In the genomic region with DNA sequence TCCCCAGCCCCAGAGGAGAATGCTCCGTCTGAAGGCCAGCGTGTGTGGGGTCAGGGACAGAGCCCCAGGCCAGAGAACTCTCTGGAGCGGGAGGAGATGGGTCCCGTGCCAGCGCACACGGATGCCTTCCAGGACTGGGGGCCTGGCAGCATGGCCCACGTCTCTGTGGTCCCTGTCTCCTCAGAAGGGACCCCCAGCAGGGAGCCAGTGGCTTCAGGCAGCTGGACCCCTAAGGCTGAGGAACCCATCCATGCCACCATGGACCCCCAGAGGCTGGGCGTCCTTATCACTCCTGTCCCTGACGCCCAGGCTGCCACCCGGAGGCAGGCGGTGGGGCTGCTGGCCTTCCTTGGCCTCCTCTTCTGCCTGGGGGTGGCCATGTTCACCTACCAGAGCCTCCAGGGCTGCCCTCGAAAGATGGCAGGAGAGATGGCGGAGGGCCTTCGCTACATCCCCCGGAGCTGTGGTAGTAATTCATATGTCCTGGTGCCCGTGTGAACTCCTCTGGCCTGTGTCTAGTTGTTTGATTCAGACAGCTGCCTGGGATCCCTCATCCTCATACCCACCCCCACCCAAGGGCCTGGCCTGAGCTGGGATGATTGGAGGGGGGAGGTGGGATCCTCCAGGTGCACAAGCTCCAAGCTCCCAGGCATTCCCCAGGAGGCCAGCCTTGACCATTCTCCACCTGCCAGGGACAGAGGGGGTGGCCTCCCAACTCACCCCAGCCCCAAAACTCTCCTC, we compare ENCODE assay signal across 24 cellular contexts. TPM values are rescaled to one million over a fixed set of nuclear protein-coding genes. Genes with fewer than 3 reads are reported as not detected.
DNase-seq lines count a peak whose midpoint lies in the region; ATAC-seq and TF ChIP-seq lines count a peak whose summit lies in the region.
"Had no signal": no experiment of that assay in that cellular context is flagged by ENCODE, and none has a peak within 500 bp of the region (broad histone marks: within the 10 kb centered on the region; RNA-seq: fewer than 3 reads in every experiment).

No MANE protein-coding gene starts in this region.

- intact Hi-C loops in left ventricle myocardium inferior (cut with micrococcal nuclease): no loop called here
- intact Hi-C loops in Right ventricle myocardium superior (cut with DNase I): no loop called here
- intact Hi-C loops in prostate gland (cut with DNase I): no loop called here

- WGBS in prostate gland: 87% methylated on average over 16 of the region's 16 CpGs

- H3K36me3 Mint-ChIP-seq in stimulated activated memory B cell treated with anti-CD40 and anti-IgM and Interleukin-4, amounts not matched to agents 10 μg/mL and 1 μg/mL and 100 μg/mL, for 72 hours: no peaks in the 10 kb centered on the region
- H3K36me3 Mint-ChIP-seq: activated naive CD8-positive, alpha-beta T cell; CD8-positive, alpha-beta T cell had no signal

- no peaks in the 10 kb centered on the region for H3K27me3 Mint-ChIP-seq in stimulated activated memory B cell treated with anti-CD40 and anti-IgM and Interleukin-4, amounts not matched to agents 10 μg/mL and 1 μg/mL and 100 μg/mL, for 72 hours
- H3K27me3 Mint-ChIP-seq: activated CD4-positive, alpha-beta memory T cell treated with anti-CD3 and anti-CD28 coated beads, Interleukin-2, amount 10 ng/mL, durations not matched to agents 7 days and 5 days; activated naive CD8-positive, alpha-beta T cell; T-helper 17 cell had no signal

- no peaks in the 10 kb centered on the region for H3K9me3 Mint-ChIP-seq in stimulated activated memory B cell treated with anti-CD40 and anti-IgM and Interleukin-4, amounts not matched to agents 10 μg/mL and 1 μg/mL and 100 μg/mL, for 72 hours
- H3K9me3 Mint-ChIP-seq: activated CD4-positive, alpha-beta memory T cell treated with anti-CD3 and anti-CD28 coated beads, Interleukin-2, amount 10 ng/mL, durations not matched to agents 7 days and 5 days; CD8-positive, alpha-beta T cell; H9 had no signal

- H3K4me1 Mint-ChIP-seq in stimulated activated memory B cell treated with anti-CD40 and anti-IgM and Interleukin-4, amounts not matched to agents 10 μg/mL and 1 μg/mL and 100 μg/mL, for 72 hours: peaks cover 76% of the 10 kb centered on the region

- peaks cover 90% of the 10 kb centered on the region for H3K4me1 ChIP-seq in left ventricle myocardium inferior
- H3K4me1 ChIP-seq in prostate gland (replicated peaks): no peaks in the 10 kb centered on the region

- H3K4me3 ChIP-seq in left ventricle myocardium inferior (no peak overlapping the region), H7 (ENCODE audit: insufficient read depth, low read depth, low read length) (no peak overlapping the region), coronary artery (no peak overlapping the region), prostate gland (no peak overlapping the region)
- H3K4me3 ChIP-seq: SJSA1, suprapubic skin had no signal

- H3K27ac Mint-ChIP-seq in stimulated activated memory B cell treated with anti-CD40 and anti-IgM and Interleukin-4, amounts not matched to agents 10 μg/mL and 1 μg/mL and 100 μg/mL, for 72 hours: peak overlapping the region; percentile 91
- H3K27ac Mint-ChIP-seq: activated CD4-positive, alpha-beta memory T cell treated with anti-CD3 and anti-CD28 coated beads, Interleukin-2, amount 10 ng/mL, durations not matched to agents 7 days and 5 days; activated naive CD8-positive, alpha-beta T cell; CD8-positive, alpha-beta T cell; T-helper 17 cell had no signal

- H3K27ac ChIP-seq in left ventricle myocardium inferior (replicated peaks): peak overlapping the region; percentile 48
- peak overlapping the region; percentile 64 to 69 for H3K27ac ChIP-seq in coronary artery
- no peak overlapping the region for H3K27ac ChIP-seq in prostate gland
- H3K27ac ChIP-seq: brain microvascular endothelial cell, SJSA1, suprapubic skin had no signal

- ATAC-seq in Right ventricle myocardium superior (ENCODE audit: poor library complexity) (no peak), HG03135 (IDR thresholded peaks at IDR 0.05; ENCODE audit: unreplicated experiment) (no peak)
- ATAC-seq in stimulated activated memory B cell treated with anti-CD40 and anti-IgM and Interleukin-4, amounts not matched to agents 10 μg/mL and 1 μg/mL and 100 μg/mL, for 72 hours: no peak
- ATAC-seq: CD8-positive, alpha-beta T cell; T-helper 17 cell had no signal

- no peak overlapping the region for H3K4me3 Mint-ChIP-seq in stimulated activated memory B cell treated with anti-CD40 and anti-IgM and Interleukin-4, amounts not matched to agents 10 μg/mL and 1 μg/mL and 100 μg/mL, for 72 hours
- H3K4me3 Mint-ChIP-seq: activated CD4-positive, alpha-beta memory T cell treated with anti-CD3 and anti-CD28 coated beads, Interleukin-2, amount 10 ng/mL, durations not matched to agents 7 days and 5 days; activated naive CD8-positive, alpha-beta T cell; CD8-positive, alpha-beta T cell; H9; T-helper 17 cell had no signal

- no peak for TF ChIP-seq POLR2A in prostate gland (IDR thresholded peaks at IDR 0.05)

- H3K9me3 ChIP-seq in left ventricle myocardium inferior (replicated peaks): no peaks in the 10 kb centered on the region
- no peaks in the 10 kb centered on the region for H3K9me3 ChIP-seq in prostate gland
- H3K9me3 ChIP-seq: SJSA1, suprapubic skin had no signal

- peaks cover 7% of the 10 kb centered on the region for H3K36me3 ChIP-seq in left ventricle myocardium inferior
- H3K36me3 ChIP-seq in H7 (replicated peaks; ENCODE audit: control insufficient read depth, insufficient read depth, low read length): no peaks in the 10 kb centered on the region
- H3K36me3 ChIP-seq in prostate gland: no peaks in the 10 kb centered on the region
- H3K36me3 ChIP-seq: brain microvascular endothelial cell, SJSA1 had no signal

- no peak for TF ChIP-seq CTCF in left ventricle myocardium inferior (IDR thresholded peaks at IDR 0.05; ENCODE audit: borderline replicate concordance)
- TF ChIP-seq CTCF in coronary artery (IDR thresholded peaks at IDR 0.05): no peak
- no peak for TF ChIP-seq CTCF in prostate gland (IDR thresholded peaks at IDR 0.05)

- DNase-seq in left ventricle myocardium inferior: no peak
- no peak for DNase-seq in Right ventricle myocardium superior
- DNase-seq in H7: peak; percentile 58
- no peak for DNase-seq in coronary artery (ENCODE audit: low spot score)
- DNase-seq in prostate gland (ENCODE audit: low spot score): no peak
- no peak for DNase-seq in NCI-H1930 (lab: John Stamatoyannopoulos, UW)
- DNase-seq: ACHN; activated CD4-positive, alpha-beta memory T cell treated with anti-CD3 and anti-CD28 coated beads, Interleukin-2, amount 10 ng/mL, durations not matched to agents 7 days and 5 days; activated T-cell treated with anti-CD3 and anti-CD28 coated beads, Interleukin-2, amount 50 U/mL, for 48 hours; brain microvascular endothelial cell; CD8-positive, alpha-beta T cell; DMS79 treated with DMSO at 0.1 percent for 48 hours; H9; left cardiac atrium; NCI-H1417; NCI-H69; T-helper 17 cell had no signal

- H3K27me3 ChIP-seq in left ventricle myocardium inferior (ENCODE audit: low read depth): no peaks in the 10 kb centered on the region
- H3K27me3 ChIP-seq in H7 (ENCODE audit: control insufficient read depth, insufficient read depth, low read length): no peaks in the 10 kb centered on the region
- no peaks in the 10 kb centered on the region for H3K27me3 ChIP-seq in prostate gland (replicated peaks; ENCODE audit: insufficient read depth)
- H3K27me3 ChIP-seq: SJSA1, suprapubic skin had no signal

RNA-seq across cellular contexts. Expression of a gene that starts 10.4 kb away (rescaled TPM):
- 11.7 TPM for total RNA-seq in left ventricle myocardium inferior
- 11.6 TPM for total RNA-seq in Right ventricle myocardium superior
- total RNA-seq in H7 (2014; rRNA removed; shearing (Covaris generic)): 0.67 and 2.1 TPM in 2 replicates
- 10 to 100 TPM; 30.2 to 52.6 TPM for total RNA-seq in prostate gland
- total RNA-seq: activated CD4-positive, alpha-beta memory T cell treated with anti-CD3 and anti-CD28 coated beads, Interleukin-2, amount 10 ng/mL, durations not matched to agents 7 days and 5 days; CD8-positive, alpha-beta T cell; T-helper 17 cell had no signal

RNA-seq across cellular contexts. Expression of a gene that starts 21.9 kb away (rescaled TPM):
- total RNA-seq in left ventricle myocardium inferior: not detected
- total RNA-seq in Right ventricle myocardium superior: not detected
- total RNA-seq in H7 (2014; rRNA removed; shearing (Covaris generic)): not detected in 2 replicates
- not detected for total RNA-seq in prostate gland
- total RNA-seq: activated CD4-positive, alpha-beta memory T cell treated with anti-CD3 and anti-CD28 coated beads, Interleukin-2, amount 10 ng/mL, durations not matched to agents 7 days and 5 days; CD8-positive, alpha-beta T cell; dermis microvascular lymphatic vessel endothelial cell; epithelial cell of proximal tubule; H9; left cardiac atrium; SJSA1; T-helper 17 cell had no signal

RNA-seq across cellular contexts. Expression of a gene that starts 24.1 kb away (rescaled TPM):
- total RNA-seq in left ventricle myocardium inferior (not detected), Right ventricle myocardium superior (not detected), prostate gland (under 1 TPM in 1 of 2 donors, not detected in 1; 0.51 TPM)
- not detected in 2 replicates for total RNA-seq in H7 (2014; rRNA removed; shearing (Covaris generic))
- total RNA-seq: CD8-positive, alpha-beta T cell; dermis microvascular lymphatic vessel endothelial cell; epithelial cell of proximal tubule; H9; SJSA1; T-helper 17 cell had no signal

Comparison
In these comparisons a context has a peak if more than half of its experiments do, and no peak if none do; other contexts are left out.
1. H3K27ac ChIP-seq: peak in left ventricle myocardium inferior (single experiment) and coronary artery (2 of 2); none in prostate gland (0 of 2).